17 cellular contexts compared by ENCODE assay signal in the genomic region with DNA sequence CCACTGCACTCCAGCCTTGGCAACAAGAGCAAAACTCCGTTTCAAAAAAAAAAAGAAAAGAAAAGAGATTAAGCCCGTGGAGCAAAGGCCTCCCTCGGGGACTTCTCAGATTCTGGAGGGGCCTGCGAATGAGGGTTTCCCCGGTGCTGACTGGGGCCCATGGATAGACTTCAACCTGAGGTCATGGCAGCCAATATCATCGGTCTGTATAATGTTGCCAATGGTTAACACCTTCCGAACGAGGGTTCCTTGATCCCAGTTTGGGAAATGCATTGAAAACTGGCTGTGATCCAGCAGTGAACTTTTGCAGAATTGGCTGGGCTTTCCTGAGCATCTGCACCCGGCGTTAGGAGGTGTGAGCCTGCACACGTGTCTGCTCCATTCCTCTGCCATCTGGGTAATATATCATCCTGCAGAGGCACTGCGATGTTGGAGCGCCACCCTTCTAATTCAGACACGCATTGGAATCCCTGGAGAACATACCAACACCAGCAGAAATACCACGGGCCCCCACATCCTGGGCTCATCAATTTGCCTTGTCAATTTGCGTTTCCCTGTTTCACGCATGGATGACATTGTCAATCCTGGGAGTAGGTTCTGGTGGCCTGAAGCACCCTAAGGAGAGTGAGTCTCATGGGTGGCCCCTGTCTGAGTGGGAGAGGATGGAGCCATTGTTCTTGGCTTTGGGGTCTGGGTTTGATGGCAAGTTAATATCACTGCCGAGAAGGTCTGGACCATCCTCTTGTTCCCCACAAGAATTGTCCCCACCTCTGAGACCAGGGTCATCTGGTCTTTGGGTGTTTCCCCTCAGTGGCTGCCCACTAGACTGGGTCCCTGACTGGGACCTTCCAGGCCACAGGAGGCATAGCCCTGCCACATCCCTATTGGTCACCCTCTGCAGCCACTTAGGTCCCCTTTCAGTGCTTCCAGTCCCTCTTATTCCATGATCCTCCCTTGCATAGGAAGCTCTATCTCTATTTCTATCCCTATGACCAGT.
DNase-seq lines count a peak whose midpoint lies in the region; ATAC-seq and TF ChIP-seq lines count a peak whose summit lies in the region.
"Had no signal": no experiment of that assay in that cellular context is flagged by ENCODE, and none has a peak within 500 bp of the region (broad histone marks: within the 10 kb centered on the region; RNA-seq: fewer than 3 reads in every experiment).

No MANE protein-coding gene starts in this region.

- H3K36me3 ChIP-seq in lung (ENCODE audit: control insufficient read depth in 2 of 2, insufficient read depth in 2 of 2, low read length in 2 of 2) (no peaks in the 10 kb centered on the region), transverse colon (no peaks in the 10 kb centered on the region)
- H3K36me3 ChIP-seq: heart right ventricle, upper lobe of left lung had no signal

- TF ChIP-seq EP300 in transverse colon (IDR thresholded peaks at IDR 0.05; ENCODE audit: low read depth) = no peak

- H3K9me3 ChIP-seq in lung (ENCODE audit: control insufficient read depth in 2 of 2, insufficient read depth in 1 of 2, low read length in 1 of 2) (no peaks in the 10 kb centered on the region), transverse colon (no peaks in the 10 kb centered on the region)
- H3K9me3 ChIP-seq: heart right ventricle, upper lobe of left lung had no signal

- H3K27me3 ChIP-seq in lung (ENCODE audit: control insufficient read depth, insufficient read depth) (no peaks in the 10 kb centered on the region), transverse colon (no peaks in the 10 kb centered on the region)
- H3K27me3 ChIP-seq: upper lobe of left lung had no signal

- TF ChIP-seq POLR2A in transverse colon (IDR thresholded peaks at IDR 0.05) = no peak

- no peak for TF ChIP-seq CTCF in lung (IDR thresholded peaks at IDR 0.05; ENCODE audit: control extremely low read depth, extremely low read depth)
- no peak for TF ChIP-seq CTCF in transverse colon (IDR thresholded peaks at IDR 0.05)

- no peak overlapping the region for H3K4me3 Mint-ChIP-seq in activated CD4-positive, alpha-beta T cell treated with anti-CD3 and anti-CD28 coated beads, Interleukin-2, amount 10 ng/mL, durations not matched to agents 24 days and 14 days
- H3K4me3 Mint-ChIP-seq in activated CD8-positive, alpha-beta memory T cell treated with anti-CD3 and anti-CD28 coated beads, Interleukin-2, amount 10 ng/mL, durations not matched to agents 7 days and 5 days = no peak overlapping the region
- H3K4me3 Mint-ChIP-seq: activated naive CD8-positive, alpha-beta T cell treated with anti-CD3 and anti-CD28 coated beads for 36 hours; stimulated activated naive CD8-positive, alpha-beta T cell treated with anti-CD3 and anti-CD28 coated beads, Interleukin-15, Interleukin-2, amounts not matched to agents 100 ng/mL and 50 ng/mL, for 24 hours had no signal

- no peak for ATAC-seq in activated CD8-positive, alpha-beta memory T cell treated with anti-CD3 and anti-CD28 coated beads, Interleukin-2, amount 10 ng/mL, durations not matched to agents 7 days and 5 days
- ATAC-seq in lung (ENCODE audit: insufficient read depth, low FRiP score) = no peak
- no peak for ATAC-seq in HG02870 (IDR thresholded peaks at IDR 0.05; ENCODE audit: unreplicated experiment)
- ATAC-seq: heart right ventricle had no signal

- intact Hi-C loops in activated CD4-positive, alpha-beta T cell treated with anti-CD3 and anti-CD28 coated beads, Interleukin-2, amount 10 ng/mL, durations not matched to agents 24 days and 14 days (cut with micrococcal nuclease) = no loop called here
- intact Hi-C loops in transverse colon (cut with DNase I; ENCODE audit: low total_unique reads) = no loop called here

- no peak overlapping the region for H3K4me3 ChIP-seq in lung
- H3K4me3 ChIP-seq in transverse colon = no peak overlapping the region
- H3K4me3 ChIP-seq: heart right ventricle, upper lobe of left lung had no signal

- no peak overlapping the region for H3K27ac Mint-ChIP-seq in activated CD4-positive, alpha-beta T cell treated with anti-CD3 and anti-CD28 coated beads, Interleukin-2, amount 10 ng/mL, durations not matched to agents 24 days and 14 days
- no peak overlapping the region for H3K27ac Mint-ChIP-seq in activated CD8-positive, alpha-beta memory T cell treated with anti-CD3 and anti-CD28 coated beads, Interleukin-2, amount 10 ng/mL, durations not matched to agents 7 days and 5 days
- H3K27ac Mint-ChIP-seq: activated naive CD8-positive, alpha-beta T cell treated with anti-CD3 and anti-CD28 coated beads for 36 hours; stimulated activated naive CD8-positive, alpha-beta T cell treated with anti-CD3 and anti-CD28 coated beads, Interleukin-15, Interleukin-2, amounts not matched to agents 100 ng/mL and 50 ng/mL, for 24 hours had no signal

- 70 to 72% methylated on average over 18 of the region's 18 CpGs for WGBS in lung, 2 donors
- 59 to 60% methylated on average over 5 to 18 of the region's 18 CpGs for WGBS in transverse colon (ENCODE audit: low coverage in 1 of 2), 2 donors

- H3K36me3 Mint-ChIP-seq in activated CD4-positive, alpha-beta T cell treated with anti-CD3 and anti-CD28 coated beads, Interleukin-2, amount 10 ng/mL, durations not matched to agents 24 days and 14 days (ENCODE audit: low read depth) = no peaks in the 10 kb centered on the region
- H3K36me3 Mint-ChIP-seq in activated CD8-positive, alpha-beta memory T cell treated with anti-CD3 and anti-CD28 coated beads, Interleukin-2, amount 10 ng/mL, durations not matched to agents 7 days and 5 days = no peaks in the 10 kb centered on the region
- H3K36me3 Mint-ChIP-seq: activated naive CD8-positive, alpha-beta T cell treated with anti-CD3 and anti-CD28 coated beads for 36 hours had no signal

- H3K27me3 Mint-ChIP-seq in activated CD4-positive, alpha-beta T cell treated with anti-CD3 and anti-CD28 coated beads, Interleukin-2, amount 10 ng/mL, durations not matched to agents 24 days and 14 days = peaks cover 4% of the 10 kb centered on the region
- H3K27me3 Mint-ChIP-seq in activated CD8-positive, alpha-beta memory T cell treated with anti-CD3 and anti-CD28 coated beads, Interleukin-2, amount 10 ng/mL, durations not matched to agents 7 days and 5 days = no peaks in the 10 kb centered on the region
- H3K27me3 Mint-ChIP-seq: activated naive CD8-positive, alpha-beta T cell treated with anti-CD3 and anti-CD28 coated beads for 36 hours; stimulated activated naive CD8-positive, alpha-beta T cell treated with anti-CD3 and anti-CD28 coated beads, Interleukin-15, Interleukin-2, amounts not matched to agents 100 ng/mL and 50 ng/mL, for 24 hours had no signal

- CTCF ChIA-PET in activated CD8-positive, alpha-beta memory T cell treated with anti-CD3 and anti-CD28 coated beads, Interleukin-2, amount 10 ng/mL, durations not matched to agents 7 days and 5 days (lab: Charles Lee) = no interaction called here

- no peaks in the 10 kb centered on the region for H3K4me1 Mint-ChIP-seq in activated CD4-positive, alpha-beta T cell treated with anti-CD3 and anti-CD28 coated beads, Interleukin-2, amount 10 ng/mL, durations not matched to agents 24 days and 14 days
- H3K4me1 Mint-ChIP-seq in activated CD8-positive, alpha-beta memory T cell treated with anti-CD3 and anti-CD28 coated beads, Interleukin-2, amount 10 ng/mL, durations not matched to agents 7 days and 5 days = no peaks in the 10 kb centered on the region
- H3K4me1 Mint-ChIP-seq: activated naive CD8-positive, alpha-beta T cell treated with anti-CD3 and anti-CD28 coated beads for 36 hours had no signal

- in situ Hi-C loops in transverse colon (cut with MboI; ENCODE audit: low pct_ligation_motif_present in 1 of 4, low pct_unique_long_range_greater_than_20kb in 1 of 4, low sequenced_read_pairs in 3 of 4) = no loop called here

- H3K27ac ChIP-seq in lung (ENCODE audit: low read depth in 1 of 2, low read length in 1 of 2) (no peak overlapping the region), transverse colon (no peak overlapping the region)
- H3K27ac ChIP-seq: heart right ventricle, upper lobe of left lung had no signal

- DNase-seq in activated CD4-positive, alpha-beta T cell treated with anti-CD3 and anti-CD28 coated beads, Interleukin-2, amount 10 ng/mL, durations not matched to agents 24 days and 14 days = peak; percentile 39
- no peak for DNase-seq in activated CD4-positive, alpha-beta T cell treated with anti-CD3 and anti-CD28 coated beads for 1 hour
- peak; percentile 26 for DNase-seq in activated CD8-positive, alpha-beta memory T cell treated with anti-CD3 and anti-CD28 coated beads, Interleukin-2, amount 10 ng/mL, durations not matched to agents 7 days and 5 days
- peak; percentile 10 for DNase-seq in lung (ENCODE audit: low spot score)
- DNase-seq in ureter (ENCODE audit: low spot score) = peak; percentile 26
- DNase-seq in NCI-H1092 (lab: John Stamatoyannopoulos, UW) = no peak
- DNase-seq in transverse colon = no peak
- DNase-seq: activated CD4-positive, alpha-beta T cell treated with anti-CD3 and anti-CD28 coated beads, Interleukin-2, amount 50 U/mL, for 1 hour; activated naive CD8-positive, alpha-beta T cell treated with anti-CD3 and anti-CD28 coated beads for 36 hours; IMR-90; MM.1S; NCI-H187; Right ventricle myocardium superior had no signal

- no peaks in the 10 kb centered on the region for H3K9me3 Mint-ChIP-seq in activated CD4-positive, alpha-beta T cell treated with anti-CD3 and anti-CD28 coated beads, Interleukin-2, amount 10 ng/mL, durations not matched to agents 24 days and 14 days
- no peaks in the 10 kb centered on the region for H3K9me3 Mint-ChIP-seq in activated CD8-positive, alpha-beta memory T cell treated with anti-CD3 and anti-CD28 coated beads, Interleukin-2, amount 10 ng/mL, durations not matched to agents 7 days and 5 days (ENCODE audit: low read depth)
- H3K9me3 Mint-ChIP-seq: activated naive CD8-positive, alpha-beta T cell treated with anti-CD3 and anti-CD28 coated beads for 36 hours; stimulated activated naive CD8-positive, alpha-beta T cell treated with anti-CD3 and anti-CD28 coated beads, Interleukin-15, Interleukin-2, amounts not matched to agents 100 ng/mL and 50 ng/mL, for 24 hours had no signal

- H3K4me1 ChIP-seq in lung (ENCODE audit: control insufficient read depth in 2 of 2, insufficient read depth in 2 of 2, low read length in 2 of 2) (no peaks in the 10 kb centered on the region), transverse colon (no peaks in the 10 kb centered on the region)
- H3K4me1 ChIP-seq: upper lobe of left lung had no signal

Comparison
In these comparisons a context has a peak if more than half of its experiments do, and no peak if none do; other contexts are left out.
1. DNase-seq: peak in activated CD4-positive, alpha-beta T cell treated with anti-CD3 and anti-CD28 coated beads, Interleukin-2, amount 10 ng/mL, durations not matched to agents 24 days and 14 days (single experiment), activated CD8-positive, alpha-beta memory T cell treated with anti-CD3 and anti-CD28 coated beads, Interleukin-2, amount 10 ng/mL, durations not matched to agents 7 days and 5 days (single experiment), lung (single experiment) and ureter (single experiment); none in activated CD4-positive, alpha-beta T cell treated with anti-CD3 and anti-CD28 coated beads for 1 hour (single experiment), NCI-H1092 (single experiment) and transverse colon (single experiment).